10 cellular contexts compared by ENCODE assay signal in the genomic region with DNA sequence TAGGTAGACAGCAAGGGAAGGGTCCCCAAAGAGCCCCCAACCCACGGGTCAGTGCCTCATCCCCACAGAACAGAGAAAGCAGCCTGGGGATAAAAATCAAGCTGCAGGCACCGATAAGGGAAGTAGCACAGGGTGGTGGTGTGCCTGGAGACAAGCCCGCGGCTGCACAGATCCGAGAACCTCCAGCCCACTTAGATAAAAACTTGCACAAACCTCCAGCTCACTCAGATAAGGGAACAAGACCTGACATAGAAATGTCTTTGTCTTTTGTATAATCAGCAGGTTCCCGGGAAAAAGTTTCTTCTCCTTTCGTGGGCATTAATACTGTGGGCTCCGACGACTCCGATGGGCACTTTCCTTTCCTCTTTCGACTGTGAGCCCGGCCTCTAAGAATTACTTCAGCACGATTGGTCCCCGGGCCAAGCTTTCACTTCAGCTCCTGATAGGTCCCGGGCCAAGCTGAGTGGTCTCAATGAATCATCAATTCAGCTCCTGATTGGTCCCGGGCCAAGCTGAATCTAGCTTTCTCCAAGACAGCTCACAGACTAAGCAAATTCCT. TPM values are rescaled to one million over a fixed set of nuclear protein-coding genes. Genes with fewer than 3 reads are reported as not detected.
DNase-seq lines count a peak whose midpoint lies in the region; ATAC-seq, FAIRE-seq and TF ChIP-seq lines count a peak whose summit lies in the region.
"Had no signal": no experiment of that assay in that cellular context is flagged by ENCODE, and none has a peak within 500 bp of the region (broad histone marks: within the 10 kb centered on the region; RNA-seq: fewer than 3 reads in every experiment).

No MANE protein-coding gene starts in this region.

- DNase-seq in endothelial cell of umbilical vein (ENCODE audit: low read depth, low spot score) (no peak), NCI-H69 (lab: John Stamatoyannopoulos, UW) (no peak), NCI-H510A (lab: John Stamatoyannopoulos, UW) (no peak), small intestine (no peak), Calu3 (no peak)
- DNase-seq in stimulated activated CD4-positive, alpha-beta T cell treated with anti-CD3 and anti-CD28 coated beads, Interleukin-4, amount 100 ng/mL, for 1 hour, result peak; percentile 3

- no peak overlapping the region for H3K27ac Mint-ChIP-seq in Calu3 (ENCODE audit: unreplicated experiment)

- H3K9me3 ChIP-seq in OCI-LY3 (ENCODE audit: insufficient read depth, low read length) (no peaks in the 10 kb centered on the region), endothelial cell of umbilical vein (replicated peaks; ENCODE audit: control insufficient read depth, insufficient read depth, low read length) (no peaks in the 10 kb centered on the region), small intestine (ENCODE audit: control insufficient read depth, low read depth) (no peaks in the 10 kb centered on the region)

- H3K27me3 ChIP-seq in OCI-LY3 (ENCODE audit: low read depth, low read length), result no peaks in the 10 kb centered on the region
- H3K27me3 ChIP-seq in endothelial cell of umbilical vein (ENCODE audit: control insufficient read depth in 2 of 2, insufficient read depth in 2 of 2, low read length in 2 of 2), result no peaks in the 10 kb centered on the region
- H3K27me3 ChIP-seq in small intestine (ENCODE audit: control insufficient read depth in 2 of 2, insufficient read depth in 2 of 2, low read length in 2 of 2), result no peaks in the 10 kb centered on the region

- H3K27me3 Mint-ChIP-seq in Calu3 (ENCODE audit: unreplicated experiment), result no peaks in the 10 kb centered on the region

- H3K4me3 Mint-ChIP-seq in Calu3 (ENCODE audit: low read depth, unreplicated experiment), result no peak overlapping the region

- H3K4me2 ChIP-seq in OCI-LY3 (ENCODE audit: low read length), result 0 out of 2 replicates have a peak overlapping the region, but pooled peaks have one; percentile 3
- no peak overlapping the region for H3K4me2 ChIP-seq in endothelial cell of umbilical vein (ENCODE audit: insufficient read depth, low read length)

- H3K9me1 ChIP-seq in endothelial cell of umbilical vein (replicated peaks; ENCODE audit: control insufficient read depth, extremely low read depth, insufficient read depth, low read length), result no peaks in the 10 kb centered on the region

- no peak for TF ChIP-seq CTCF in OCI-LY3 (IDR thresholded peaks at IDR 0.05; ENCODE audit: low read depth, low read length)
- TF ChIP-seq CTCF in endothelial cell of umbilical vein (IDR thresholded peaks at IDR 0.05; ENCODE audit: extremely low read depth in 1 of 2, insufficient read depth in 1 of 2, low read depth in 1 of 2, low read length in 2 of 2), result no peak
- TF ChIP-seq CTCF in Calu3 (IDR thresholded peaks at IDR 0.05; ENCODE audit: unreplicated experiment), result no peak

- H3K9me3 Mint-ChIP-seq in Calu3 (ENCODE audit: low read depth, unreplicated experiment), result no peaks in the 10 kb centered on the region

- no peaks in the 10 kb centered on the region for H3K4me1 Mint-ChIP-seq in Calu3 (ENCODE audit: low read depth, unreplicated experiment)

- peak; percentile 74 for ATAC-seq in GM21619 (IDR thresholded peaks at IDR 0.05; ENCODE audit: unreplicated experiment)

- no peak overlapping the region for H2AFZ ChIP-seq in OCI-LY3 (ENCODE audit: low read depth, low read length)
- H2AFZ ChIP-seq in endothelial cell of umbilical vein (ENCODE audit: low read depth, low read length), result no peak overlapping the region

- no peaks in the 10 kb centered on the region; the same call in 1 of the 2 replicates for H3K4me1 ChIP-seq in OCI-LY3 (ENCODE audit: low read length)
- H3K4me1 ChIP-seq in endothelial cell of umbilical vein (ENCODE audit: control insufficient read depth, extremely low read depth, insufficient read depth, low read length), result no peaks in the 10 kb centered on the region
- no peaks in the 10 kb centered on the region for H3K4me1 ChIP-seq in small intestine (ENCODE audit: control insufficient read depth in 2 of 2, insufficient read depth in 1 of 2, low read depth in 1 of 2, low read length in 1 of 2)

- H3K79me2 ChIP-seq in OCI-LY3 (ENCODE audit: low read length) (no peaks in the 10 kb centered on the region), endothelial cell of umbilical vein (ENCODE audit: control insufficient read depth, insufficient read depth, low read length) (no peaks in the 10 kb centered on the region)

- H3K4me3 ChIP-seq in OCI-LY3 (ENCODE audit: low read length), result no peak overlapping the region
- no peak overlapping the region for H3K4me3 ChIP-seq in endothelial cell of umbilical vein (replicated peaks in 1 of 3; ENCODE audit: insufficient read depth in 1 of 3, low read depth in 1 of 3, low read length in 3 of 3)
- H3K4me3 ChIP-seq in small intestine (ENCODE audit: low read depth in 1 of 2, low read length in 2 of 2), result no peak overlapping the region
- H3K4me3 ChIP-seq: SK-N-MC, skin epidermis had no signal

- BruUV-seq in endothelial cell of umbilical vein (replicated peaks; lab: Mats Ljungman, UMichigan) (no TSS peak), Calu3 (replicated peaks; lab: Mats Ljungman, UMichigan) (no TSS peak)

- H3K36me3 Mint-ChIP-seq in Calu3 (ENCODE audit: insufficient read depth, unreplicated experiment), result peaks cover 30% of the 10 kb centered on the region

- no peak overlapping the region for H3K27ac ChIP-seq in OCI-LY3 (ENCODE audit: low read length)
- H3K27ac ChIP-seq in endothelial cell of umbilical vein (ENCODE audit: insufficient read depth, low read depth, low read length), result no peak overlapping the region
- no peak overlapping the region for H3K27ac ChIP-seq in small intestine (ENCODE audit: low read depth in 1 of 2, low read length in 1 of 2)
- H3K27ac ChIP-seq: SK-N-MC, skin epidermis had no signal

- intact Hi-C loops in endothelial cell of umbilical vein (cut with micrococcal nuclease) (loop anchor here (10.0 kb wide), 2 partner anchors 85 to 355 kb away; a partner anchor contains a TSS), Calu3 (cut with micrococcal nuclease; ENCODE audit: unreplicated experiment) (no loop called here)

- H3K36me3 ChIP-seq in OCI-LY3 (replicated peaks; ENCODE audit: low read depth, low read length), result peaks cover 13% of the 10 kb centered on the region
- H3K36me3 ChIP-seq in endothelial cell of umbilical vein (ENCODE audit: control insufficient read depth in 2 of 2, extremely low read depth in 1 of 2, insufficient read depth in 2 of 2, low read length in 2 of 2), result peaks cover 2 to 4% of the 10 kb centered on the region in 2 experiments
- H3K36me3 ChIP-seq in small intestine (ENCODE audit: control insufficient read depth in 2 of 2, insufficient read depth in 2 of 2, low read length in 2 of 2), result no peaks in the 10 kb centered on the region

- no peaks in the 10 kb centered on the region for H4K20me1 ChIP-seq in OCI-LY3 (ENCODE audit: insufficient read depth, low read length)
- H4K20me1 ChIP-seq in endothelial cell of umbilical vein (replicated peaks; ENCODE audit: control insufficient read depth, extremely low read depth, insufficient read depth, low read length), result no peaks in the 10 kb centered on the region

- TF ChIP-seq POLR2A in endothelial cell of umbilical vein (IDR thresholded peaks at IDR 0.05; ENCODE audit: low read depth, low read length), result no peak

- CTCF ChIA-PET in endothelial cell of umbilical vein (lab: Charles Lee) (interaction anchor here (4.0 kb wide), 1 partner anchor 202 kb away, joined by 29 read pairs; no protein-coding TSS in a partner anchor), Calu3 (lab: Charles Lee) (interaction anchor here (0.7 kb wide), 1 partner anchor 202 kb away, joined by 4 read pairs; no protein-coding TSS in a partner anchor)

- 34 to 42% (median 37%) methylated on average over 16 of the region's 16 CpGs for WGBS in small intestine, 3 donors

- FAIRE-seq in endothelial cell of umbilical vein (lab: Jason Lieb, UNC) (peak; percentile 66), small intestine (lab: Jason Lieb, UNC) (no peak)

- H3K9ac ChIP-seq in OCI-LY3 (ENCODE audit: low read length), result no peak overlapping the region
- no peak overlapping the region for H3K9ac ChIP-seq in endothelial cell of umbilical vein (replicated peaks; ENCODE audit: extremely low read depth, insufficient read depth, low read length)

- POLR2A ChIA-PET in endothelial cell of umbilical vein (lab: Charles Lee), result interaction anchor here (0.7 kb wide), 1 partner anchor 155 kb away, joined by 3 read pairs; no protein-coding TSS in a partner anchor

- dilution Hi-C loops in endothelial cell of umbilical vein (cut with MboI; ENCODE audit: extremely low pct_ligation_motif_present, low sequenced_read_pairs), result no loop called here

TF ChIP-seq in endothelial cell of umbilical vein, 7 proteins besides CTCF, POLR2A, EP300 and RAD21:
- no peak for TF ChIP-seq FOS (IDR thresholded peaks at IDR 0.05; ENCODE audit: borderline replicate concordance, insufficient read depth, low read length)
- TF ChIP-seq, protein P1, sequence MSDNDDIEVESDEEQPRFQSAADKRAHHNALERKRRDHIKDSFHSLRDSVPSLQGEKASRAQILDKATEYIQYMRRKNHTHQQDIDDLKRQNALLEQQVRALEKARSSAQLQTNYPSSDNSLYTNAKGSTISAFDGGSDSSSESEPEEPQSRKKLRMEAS (IDR thresholded peaks at IDR 0.05; ENCODE audit: insufficient read depth, insufficient read length), result no peak
- TF ChIP-seq MYC (IDR thresholded peaks at IDR 0.05; ENCODE audit: low read depth, low read length), result no peak
- TF ChIP-seq GATA2 (IDR thresholded peaks at IDR 0.05; ENCODE audit: insufficient read depth, insufficient read length, low read depth, low read length), result no peak

RNA-seq across cellular contexts. Expression of a gene that starts 32.4 kb away (rescaled TPM):
- 141 and 144 TPM in 2 replicates for total RNA-seq in endothelial cell of umbilical vein
- 145 and 164 TPM in 2 replicates for polyA plus RNA-seq in endothelial cell of umbilical vein
- 147 and 159 TPM in 2 replicates for polyA plus RNA-seq in endothelial cell of umbilical vein (2011; cell fraction: cytosol; rRNA removed)
- polyA plus RNA-seq in endothelial cell of umbilical vein (2011; cell fraction: nucleus; rRNA removed), result 50.7 and 61.4 TPM in 2 replicates
- polyA plus RNA-seq in endothelial cell of umbilical vein (2012), result 222 and 239 TPM in 2 replicates
- 60.8 and 65.5 TPM in 2 replicates for polyA minus RNA-seq in endothelial cell of umbilical vein
- 51.8 TPM for polyA minus RNA-seq in endothelial cell of umbilical vein (2011; cell fraction: cytosol; rRNA and poly(A)+ RNA removed)
- 14.3 and 20.0 TPM in 2 replicates for polyA minus RNA-seq in endothelial cell of umbilical vein (2011; cell fraction: nucleus; rRNA and poly(A)+ RNA removed)
- polyA plus RNA-seq in small intestine, result 100 to 1,000 TPM in 1 of 3 donors, 10 to 100 TPM in 2; 13.4 to 124 (median 38.6) TPM
- total RNA-seq in Calu3 (2022), result 129 and 132 TPM in 2 replicates

RNA-seq across cellular contexts. Expression of a gene that starts 43.4 kb away (rescaled TPM):
- total RNA-seq in endothelial cell of umbilical vein, result 83.1 and 88.5 TPM in 2 replicates
- 37.5 and 38.4 TPM in 2 replicates for polyA plus RNA-seq in endothelial cell of umbilical vein
- polyA plus RNA-seq in endothelial cell of umbilical vein (2011; cell fraction: cytosol; rRNA removed), result 42.7 and 46.6 TPM in 2 replicates
- 117 and 153 TPM in 2 replicates for polyA plus RNA-seq in endothelial cell of umbilical vein (2011; cell fraction: nucleus; rRNA removed)
- polyA plus RNA-seq in endothelial cell of umbilical vein (2012), result 76.9 and 96.7 TPM in 2 replicates
- 42.3 and 46.6 TPM in 2 replicates for polyA minus RNA-seq in endothelial cell of umbilical vein
- polyA minus RNA-seq in endothelial cell of umbilical vein (2011; cell fraction: cytosol; rRNA and poly(A)+ RNA removed), result 32.6 TPM
- 31.4 and 44.0 TPM in 2 replicates for polyA minus RNA-seq in endothelial cell of umbilical vein (2011; cell fraction: nucleus; rRNA and poly(A)+ RNA removed)
- 10 to 100 TPM; 20.1 to 43.8 (median 41.3) TPM for polyA plus RNA-seq in small intestine
- 38.1 and 49.6 TPM in 2 replicates for total RNA-seq in Calu3 (2022)
